ENCODE assay signal across 15 cellular contexts in the genomic region with DNA sequence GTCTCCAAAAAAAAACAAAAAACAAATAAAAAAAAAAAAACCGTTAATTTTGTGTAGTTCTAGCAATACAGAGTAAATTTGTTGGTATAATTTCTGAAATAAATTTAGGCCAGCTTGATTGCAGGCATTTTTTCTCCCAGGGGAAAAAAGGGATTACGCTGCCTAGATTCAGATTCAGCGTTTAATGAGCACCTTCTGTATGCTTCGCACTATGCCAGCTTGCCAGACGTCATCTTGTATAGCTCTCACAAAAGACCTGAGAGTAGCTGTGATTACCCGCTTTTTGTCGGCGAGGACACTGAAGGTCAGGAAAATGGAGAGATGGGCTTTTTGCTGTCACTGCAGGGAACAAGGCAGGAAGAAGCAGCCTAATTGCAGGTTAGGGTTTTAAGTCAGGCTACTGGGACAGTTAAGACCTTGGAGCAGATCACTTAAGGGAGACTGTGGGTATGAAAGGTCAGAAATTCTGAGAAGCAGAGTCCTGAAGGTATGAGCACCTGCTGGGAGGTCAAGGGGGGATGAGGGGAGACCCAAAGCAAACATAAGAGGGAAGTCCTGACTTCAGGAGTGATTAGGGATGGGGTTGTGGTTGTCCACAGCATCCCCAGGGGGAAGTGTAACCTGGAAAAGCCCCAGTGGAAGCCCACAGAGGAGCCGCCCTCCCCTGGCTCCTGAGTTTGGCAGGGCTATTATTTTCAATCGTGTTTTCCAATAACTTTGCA.
"Had no signal": no experiment of that assay in that cellular context is flagged by ENCODE, and none has a peak within 500 bp of the region (broad histone marks: within the 10 kb centered on the region; RNA-seq: fewer than 3 reads in every experiment).

No MANE protein-coding gene starts in this region.

- H3K27me3 ChIP-seq: breast epithelium, left lung, suprapubic skin, upper lobe of left lung had no signal

- H3K4me1 ChIP-seq: breast epithelium had no signal

- H3K36me3 Mint-ChIP-seq: activated CD4-positive, alpha-beta memory T cell treated with anti-CD3 and anti-CD28 coated beads for 36 hours; activated naive CD8-positive, alpha-beta T cell treated with anti-CD3 and anti-CD28 coated beads, Interleukin-2, amount 10 ng/mL, durations not matched to agents 7 days and 5 days had no signal

- H3K4me3 ChIP-seq: breast epithelium, left lung, suprapubic skin, upper lobe of left lung had no signal

- H3K4me3 Mint-ChIP-seq: activated CD4-positive, alpha-beta memory T cell treated with anti-CD3 and anti-CD28 coated beads for 36 hours; activated naive CD8-positive, alpha-beta T cell treated with anti-CD3 and anti-CD28 coated beads, Interleukin-2, amount 10 ng/mL, durations not matched to agents 7 days and 5 days; endodermal cell; nephron had no signal

- DNase-seq: activated CD4-positive, alpha-beta memory T cell treated with anti-CD3 and anti-CD28 coated beads for 36 hours; activated CD4-positive, CD25-positive, alpha-beta regulatory T cell treated with anti-CD3 and anti-CD28 coated beads, Interleukin-2, amount 50 U/mL, for 72 hours; activated gamma-delta T cell; activated naive CD8-positive, alpha-beta T cell treated with anti-CD3 and anti-CD28 coated beads, Interleukin-2, amount 10 ng/mL, durations not matched to agents 7 days and 5 days; activated T-cell treated with anti-CD3 and anti-CD28 coated beads, Interleukin-2, amount 50 U/mL, for 48 hours; aorta; endodermal cell; left lung; stimulated activated CD4-positive, alpha-beta T cell treated with anti-CD3 and anti-CD28 coated beads, Interleukin-12 subunit alpha, Interleukin-12 subunit beta, amount 100 ng/mL, for 4 hours; stimulated activated naive CD4-positive, alpha-beta T cell; T-helper 2 cell; upper lobe of left lung had no signal

- H3K27ac Mint-ChIP-seq: activated CD4-positive, alpha-beta memory T cell treated with anti-CD3 and anti-CD28 coated beads for 36 hours; activated naive CD8-positive, alpha-beta T cell treated with anti-CD3 and anti-CD28 coated beads, Interleukin-2, amount 10 ng/mL, durations not matched to agents 7 days and 5 days; endodermal cell had no signal

- H3K9me3 Mint-ChIP-seq: activated CD4-positive, alpha-beta memory T cell treated with anti-CD3 and anti-CD28 coated beads for 36 hours; activated naive CD8-positive, alpha-beta T cell treated with anti-CD3 and anti-CD28 coated beads, Interleukin-2, amount 10 ng/mL, durations not matched to agents 7 days and 5 days; endodermal cell; nephron had no signal

- H3K27me3 Mint-ChIP-seq: activated CD4-positive, alpha-beta memory T cell treated with anti-CD3 and anti-CD28 coated beads for 36 hours; activated naive CD8-positive, alpha-beta T cell treated with anti-CD3 and anti-CD28 coated beads, Interleukin-2, amount 10 ng/mL, durations not matched to agents 7 days and 5 days had no signal

- ATAC-seq: left lung had no signal

- H3K27ac ChIP-seq: breast epithelium, left lung, suprapubic skin, upper lobe of left lung had no signal

- H3K36me3 ChIP-seq: breast epithelium, left lung had no signal

- H3K9me3 ChIP-seq: breast epithelium, left lung, suprapubic skin, upper lobe of left lung had no signal
